In the genomic region with DNA sequence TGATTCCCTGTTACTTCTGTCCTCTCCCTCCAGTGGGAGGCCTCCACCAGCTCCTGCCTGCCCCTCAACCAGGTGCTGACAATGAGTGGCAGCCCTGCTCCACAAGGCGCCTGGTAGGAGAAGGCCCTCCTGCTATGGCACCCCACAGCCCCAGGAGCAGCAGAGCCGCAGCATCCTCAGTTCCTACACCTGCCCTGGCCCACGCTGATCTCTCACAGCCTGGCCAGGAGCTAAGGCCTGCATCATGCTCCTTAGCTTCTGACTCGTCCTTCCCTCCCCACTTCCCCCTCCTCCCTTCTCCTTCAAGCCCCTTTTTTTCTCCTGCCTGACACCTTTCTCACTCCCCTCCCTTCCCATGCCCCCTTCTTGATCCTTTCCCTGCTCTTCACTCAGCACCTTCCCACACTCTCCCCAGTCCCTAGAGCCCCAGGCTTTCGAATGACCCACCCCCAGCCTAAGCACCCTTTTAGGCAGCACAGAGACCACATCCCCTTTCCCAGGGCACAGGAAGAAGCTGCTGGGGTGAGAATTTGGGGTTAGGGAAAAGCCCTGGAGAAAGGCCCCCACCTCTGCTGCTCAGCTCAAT, we compare ENCODE assay signal across 1 cellular context.
TF ChIP-seq lines count a peak whose summit lies in the region.

No MANE protein-coding gene starts in this region.

TF ChIP-seq in A549, 52 proteins besides CTCF, POLR2A, EP300 and RAD21 (continued from another document):
- TF ChIP-seq MAZ (IDR thresholded peaks at IDR 0.05; ENCODE audit: borderline replicate concordance, low read depth, low read length) (no peak), CEBPB (IDR thresholded peaks at IDR 0.05) (no peak), HOXB13 (CRISPR knock-in tag; IDR thresholded peaks at IDR 0.05; ENCODE audit: low read depth) (no peak)
- TF ChIP-seq, protein P1, sequence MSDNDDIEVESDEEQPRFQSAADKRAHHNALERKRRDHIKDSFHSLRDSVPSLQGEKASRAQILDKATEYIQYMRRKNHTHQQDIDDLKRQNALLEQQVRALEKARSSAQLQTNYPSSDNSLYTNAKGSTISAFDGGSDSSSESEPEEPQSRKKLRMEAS (IDR thresholded peaks at IDR 0.05) = no peak
